In genomic region chr4:125387770-125388169, GRCh38 we compare ENCODE assay signal across 19 cellular contexts.
DNase-seq lines count a peak whose midpoint lies in the region; ATAC-seq and TF ChIP-seq lines count a peak whose summit lies in the region.
"Had no signal": no experiment of that assay in that cellular context is flagged by ENCODE, and none has a peak within 500 bp of the region (broad histone marks: within the 10 kb centered on the region; RNA-seq: fewer than 3 reads in every experiment).

No MANE protein-coding gene starts in this region.

- TF ChIP-seq EP300 in neural cell (conservative IDR thresholded peaks at IDR 0.05; ENCODE audit: poor library complexity, severe bottlenecking) = no peak

- CTCF ChIA-PET in HEK293T (lab: Yijun Ruan, JAX) = no interaction called here

- H4K20me1 ChIP-seq in fibroblast of lung (ENCODE audit: control insufficient read depth, extremely low read depth, insufficient read depth, low read length) = no peaks in the 10 kb centered on the region
- no peaks in the 10 kb centered on the region for H4K20me1 ChIP-seq in neural cell (ENCODE audit: insufficient read depth)

- peak overlapping the region; percentile 15 for H3K4me2 ChIP-seq in fibroblast of lung (ENCODE audit: extremely low read depth, insufficient read depth, low read length)
- no peak overlapping the region for H3K4me2 ChIP-seq in neural cell (ENCODE audit: low read length)

- H3K79me2 ChIP-seq in fibroblast of lung (ENCODE audit: control insufficient read depth, insufficient read depth, low read length) (no peaks in the 10 kb centered on the region), neural cell (replicated peaks; ENCODE audit: insufficient read depth, low read length) (no peaks in the 10 kb centered on the region)

- H3K27me3 ChIP-seq in fibroblast of lung (ENCODE audit: control insufficient read depth, insufficient read depth, low read length) (no peaks in the 10 kb centered on the region), neural cell (ENCODE audit: insufficient read depth, low read depth, low read length) (no peaks in the 10 kb centered on the region)
- H3K27me3 ChIP-seq: neutrophil had no signal

- peaks cover 13% of the 10 kb centered on the region for H3K4me1 ChIP-seq in fibroblast of lung (ENCODE audit: control insufficient read depth, extremely low read depth, insufficient read depth, low read length)

- DNase-seq in AG08395 (ENCODE audit: low spot score) (peak; percentile 37), SK-N-MC (ENCODE audit: low read depth, low spot score) (no peak), fibroblast of lung (ENCODE audit: low read depth in 2 of 2) (peak in 1 of 2 donors; percentile 50), OCI-M1 (lab: John Stamatoyannopoulos, UW) (no peak), HEK293T (ENCODE audit: extremely low spot score) (no peak), omental fat pad (ENCODE audit: low spot score) (no peak)
- DNase-seq: activated CD4-positive, alpha-beta T cell treated with anti-CD3 and anti-CD28 coated beads for 36 hours; glutamatergic neuron; HFFc6; NCI-H1417; NCI-H2107; NCI-H510A; stimulated activated CD4-positive, alpha-beta T cell treated with anti-CD3 and anti-CD28 coated beads, Interleukin-15, amount 100 ng/mL, for 24 hours had no signal

- H3K36me3 ChIP-seq in SK-N-MC (ENCODE audit: insufficient read depth, low read length) = peaks cover 39% of the 10 kb centered on the region
- H3K36me3 ChIP-seq in fibroblast of lung (ENCODE audit: control insufficient read depth, insufficient read depth, low read length) = no peaks in the 10 kb centered on the region
- no peaks in the 10 kb centered on the region for H3K36me3 ChIP-seq in neural cell (ENCODE audit: insufficient read depth, low read length)
- H3K36me3 ChIP-seq: neutrophil had no signal

- POLR2A ChIA-PET in HEK293T (lab: Yijun Ruan, JAX) = no interaction called here

- H3K27ac ChIP-seq in SK-N-MC (peak overlapping the region; percentile 94), fibroblast of lung (ENCODE audit: insufficient read depth, low read length) (no peak overlapping the region), neural cell (ENCODE audit: low read length) (peak overlapping the region; percentile 44)
- H3K27ac ChIP-seq: C4-2B, neutrophil had no signal

- ATAC-seq in HG02588 (IDR thresholded peaks at IDR 0.05; ENCODE audit: unreplicated experiment) (no peak), omental fat pad (ENCODE audit: low FRiP score) (no peak)
- ATAC-seq: activated CD4-positive, alpha-beta T cell treated with anti-CD3 and anti-CD28 coated beads for 36 hours; activated naive CD4-positive, alpha-beta T cell treated with anti-CD3 and anti-CD28 coated beads, Interleukin-2, amount 50 U/mL, for 72 hours; HepG2 had no signal

- H3K4me3 ChIP-seq in SK-N-MC (peak overlapping the region; percentile 35; the same call in 1 of the 2 replicates), fibroblast of lung (replicated peaks in 1 of 4; ENCODE audit: control extremely low read depth in 1 of 4, insufficient read depth in 1 of 4, low read depth in 3 of 4, low read length in 4 of 4) (no peak overlapping the region), neural cell (ENCODE audit: low read length) (no peak overlapping the region)

- H3K9ac ChIP-seq in SK-N-MC (ENCODE audit: insufficient read length) (peak overlapping the region; percentile 26), fibroblast of lung (ENCODE audit: insufficient read depth, low read length) (no peak overlapping the region), neural cell (ENCODE audit: low read length) (no peak overlapping the region)

- no peak for TF ChIP-seq CTCF in fibroblast of lung (conservative IDR thresholded peaks at IDR 0.05 in 1 of 2, IDR thresholded peaks at IDR 0.05 in 1 of 2; ENCODE audit: low read depth in 1 of 2, low read length in 2 of 2)
- no peak for TF ChIP-seq CTCF in neural cell (IDR thresholded peaks at IDR 0.05; ENCODE audit: poor library complexity, severe bottlenecking)
- TF ChIP-seq CTCF in omental fat pad (IDR thresholded peaks at IDR 0.05) = no peak

- H3K9me3 ChIP-seq in SK-N-MC (ENCODE audit: low read depth, low read length) (peaks cover 5% of the 10 kb centered on the region; the same call in 1 of the 2 replicates), fibroblast of lung (ENCODE audit: control insufficient read depth, insufficient read depth, low read depth, low read length) (no peaks in the 10 kb centered on the region), neural cell (ENCODE audit: low read length) (no peaks in the 10 kb centered on the region)
- H3K9me3 ChIP-seq: neutrophil had no signal

- H2AFZ ChIP-seq in fibroblast of lung (ENCODE audit: low read length) (no peak overlapping the region), neural cell (ENCODE audit: low read depth, low read length) (no peak overlapping the region)

- H3K9me2 ChIP-seq in neural cell (ENCODE audit: insufficient read depth, low read length) = no peaks in the 10 kb centered on the region

- TF ChIP-seq RAD21 in neural cell (conservative IDR thresholded peaks at IDR 0.05) = no peak

- H3F3A ChIP-seq in neural cell (ENCODE audit: insufficient read depth, low read length, poor library complexity, severe bottlenecking) = no peaks in the 10 kb centered on the region

TF ChIP-seq in neural cell, 6 proteins besides CTCF, POLR2A, EP300 and RAD21:
- no peak for TF ChIP-seq MXI1 (conservative IDR thresholded peaks at IDR 0.05; ENCODE audit: poor library complexity, severe bottlenecking)
- TF ChIP-seq EZH2 (IDR thresholded peaks at IDR 0.05; ENCODE audit: borderline replicate concordance, insufficient read depth, low read length, poor library complexity, severe bottlenecking) = no peak
- TF ChIP-seq TAF1 (IDR thresholded peaks at IDR 0.05; ENCODE audit: low read depth) = no peak
- TF ChIP-seq POLR2AphosphoS5 (IDR thresholded peaks at IDR 0.05) = no peak
- no peak for TF ChIP-seq REST (IDR thresholded peaks at IDR 0.05; ENCODE audit: borderline replicate concordance)
- no peak for TF ChIP-seq SMC3 (conservative IDR thresholded peaks at IDR 0.05; ENCODE audit: poor library complexity)

TF ChIP-seq in HEK293T, 16 proteins besides CTCF, POLR2A, EP300 and RAD21:
- TF ChIP-seq PKNOX1 (IDR thresholded peaks at IDR 0.05) = no peak
- no peak for TF ChIP-seq LEF1 (IDR thresholded peaks at IDR 0.05; ENCODE audit: borderline replicate concordance)
- TF ChIP-seq ARNT (IDR thresholded peaks at IDR 0.05) = no peak
